In genomic region chr1:145996433-145997155, GRCh38 we compare ENCODE assay signal across 1 cellular context.
TF ChIP-seq lines count a peak whose summit lies in the region.

Gene TXNIP, minus strand, starts transcription at chr1:145996579. Its CDS starts 313 bp downstream, at chr1:145996266.

TF ChIP-seq in HepG2, 621 proteins besides CTCF, POLR2A, EP300 and RAD21 (continued from another document and continues in another):
- no peak for TF ChIP-seq AKNA (CRISPR knock-in tag; IDR thresholded peaks at IDR 0.05; ENCODE audit: borderline replicate concordance)
- TF ChIP-seq HMG20B (CRISPR knock-in tag; conservative IDR thresholded peaks at IDR 0.05): peak; percentile 50; the same call in 1 of the 2 replicates
- TF ChIP-seq ZNF891 (CRISPR knock-in tag; IDR thresholded peaks at IDR 0.05): peak; percentile 66; the same call in 1 of the 2 replicates
- TF ChIP-seq ZBTB44 (CRISPR knock-in tag; IDR thresholded peaks at IDR 0.05): 0 out of 2 replicates have a peak, but pooled peaks have one; percentile 27
- TF ChIP-seq XRCC5 (optimal IDR thresholded peaks at IDR 0.05; ENCODE audit: low read length): peak; percentile 29
- TF ChIP-seq FUBP1 (CRISPR knock-in tag; IDR thresholded peaks at IDR 0.05; ENCODE audit: borderline replicate concordance): no peak
- TF ChIP-seq KDM6A (CRISPR knock-in tag; IDR thresholded peaks at IDR 0.05; ENCODE audit: low read depth): peak; percentile 34; the same call in 1 of the 2 replicates
- TF ChIP-seq RERE (CRISPR knock-in tag; IDR thresholded peaks at IDR 0.05; ENCODE audit: low read depth): peak; percentile 68; the same call in 1 of the 2 replicates
- no peak for TF ChIP-seq SMARCE1 (IDR thresholded peaks at IDR 0.05; ENCODE audit: borderline replicate concordance)
- peak; percentile 85 for TF ChIP-seq MIXL1 (CRISPR knock-in tag; IDR thresholded peaks at IDR 0.05)
- TF ChIP-seq PPARG (CRISPR knock-in tag; conservative IDR thresholded peaks at IDR 0.05): peak; percentile 69; the same call in 1 of the 2 replicates
- peak; percentile 86 for TF ChIP-seq FOXP1 (IDR thresholded peaks at IDR 0.05)
- TF ChIP-seq FOXP1 (CRISPR knock-in tag; IDR thresholded peaks at IDR 0.05): peak; percentile 86
- peak; percentile 90 for TF ChIP-seq ARID2 (CRISPR knock-in tag; IDR thresholded peaks at IDR 0.05; ENCODE audit: borderline replicate concordance)
- TF ChIP-seq MYPOP (CRISPR knock-in tag; IDR thresholded peaks at IDR 0.05): peak; percentile 90
- peak; percentile 78; the same call in 1 of the 2 replicates for TF ChIP-seq KDM4B (CRISPR knock-in tag; IDR thresholded peaks at IDR 0.05)
- TF ChIP-seq TFE3 (CRISPR knock-in tag; IDR thresholded peaks at IDR 0.05): peak; percentile 82
- peak; percentile 59 for TF ChIP-seq ZBTB33 (CRISPR knock-in tag; IDR thresholded peaks at IDR 0.05)
- 0 out of 2 replicates have a peak, but pooled peaks have one; percentile 52 for TF ChIP-seq TIGD3 (CRISPR knock-in tag; IDR thresholded peaks at IDR 0.05; ENCODE audit: borderline replicate concordance)
- TF ChIP-seq AFF4 (CRISPR knock-in tag; IDR thresholded peaks at IDR 0.05): peak; percentile 93
- no peak for TF ChIP-seq SRY (CRISPR knock-in tag; IDR thresholded peaks at IDR 0.05)
- peak; percentile 91 for TF ChIP-seq ZNF503 (CRISPR knock-in tag; IDR thresholded peaks at IDR 0.05)
